In the genomic region with DNA sequence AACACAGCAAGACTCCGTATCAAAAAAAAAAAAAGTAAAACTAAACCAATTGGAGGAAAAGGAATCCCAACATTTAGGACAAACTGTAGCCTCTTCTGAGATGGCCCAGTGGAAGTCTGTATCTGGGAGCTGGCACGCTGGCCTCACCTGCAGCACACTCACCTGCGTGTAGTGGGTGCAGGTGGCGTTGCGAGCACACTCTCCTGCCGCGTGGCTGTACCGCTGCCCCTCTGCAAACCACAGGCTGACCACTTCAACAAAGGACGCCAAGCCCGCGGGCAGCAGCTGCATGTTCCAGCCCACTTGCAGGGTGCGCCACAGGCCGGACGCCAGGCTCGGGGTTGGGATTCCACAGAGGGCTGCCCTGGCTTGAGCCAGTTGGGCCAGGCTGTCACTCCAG, we compare ENCODE assay signal across 1 cellular context. TPM values are rescaled to one million over a fixed set of nuclear protein-coding genes. Genes with fewer than 3 reads are reported as not detected.
"Had no signal": no experiment of that assay in that cellular context is flagged by ENCODE, and none has a peak within 500 bp of the region (broad histone marks: within the 10 kb centered on the region; RNA-seq: fewer than 3 reads in every experiment).

No MANE protein-coding gene starts in this region.

RNA-seq across cellular contexts. Expression of gene NPIPB15, which starts 41.8 kb away (rescaled TPM):
- total RNA-seq: G401 had no signal
